ENCODE assay signal across 29 cellular contexts in the genomic region with DNA sequence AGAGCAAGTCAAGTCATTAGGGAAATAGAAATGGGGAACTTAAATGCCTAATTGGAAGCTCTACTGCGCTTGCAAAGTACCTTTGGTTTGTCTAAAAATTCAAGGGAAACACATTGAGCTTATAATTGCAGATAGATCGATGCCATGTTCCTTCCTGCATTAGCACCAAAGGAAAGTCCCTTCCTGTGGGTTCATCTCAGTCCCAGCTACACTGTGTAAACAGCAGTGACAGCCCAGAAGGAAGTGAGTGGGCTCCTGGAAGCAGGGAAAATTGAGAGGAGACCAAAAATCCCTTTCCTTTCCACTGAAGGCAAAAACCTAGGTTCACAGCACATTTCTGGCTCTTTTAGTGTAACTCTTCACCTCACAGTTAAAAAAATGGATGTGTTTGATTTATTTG.
"Had no signal": no experiment of that assay in that cellular context is flagged by ENCODE, and none has a peak within 500 bp of the region (broad histone marks: within the 10 kb centered on the region; RNA-seq: fewer than 3 reads in every experiment).

No MANE protein-coding gene starts in this region.

- H3K27ac ChIP-seq: neutrophil, parathyroid adenoma, psoas muscle, skin epidermis, spleen, thoracic aorta, thyroid gland, tibial nerve, upper lobe of left lung, vagina had no signal

- H2AFZ ChIP-seq: parathyroid adenoma had no signal

- H3K4me2 ChIP-seq: smooth muscle cell had no signal

- H3K27me3 ChIP-seq: neutrophil, thyroid gland, tibial nerve, upper lobe of left lung, vagina had no signal

- H3K9me3 ChIP-seq: neutrophil, psoas muscle, thoracic aorta, thyroid gland, tibial nerve, upper lobe of left lung, vagina had no signal

- DNase-seq: naive thymus-derived CD8-positive, alpha-beta T cell; nephron progenitor cell; nucleus accumbens; posterior cingulate gyrus; psoas muscle; right cardiac atrium; spleen; stimulated activated CD4-positive, alpha-beta T cell treated with anti-CD3 and anti-CD28 coated beads, Interleukin-12 subunit alpha, Interleukin-12 subunit beta, amount 100 ng/mL, for 4 hours; stimulated activated CD4-positive, alpha-beta T cell treated with anti-CD3 and anti-CD28 coated beads, Interleukin-1b, Interleukin-23, amount 100 ng/mL, for 48 hours; stimulated activated CD4-positive, alpha-beta T cell treated with anti-CD3 and anti-CD28 coated beads, Interleukin-4, amount 100 ng/mL, for 1 hour; stimulated activated CD4-positive, alpha-beta T cell treated with anti-CD3 and anti-CD28 coated beads, Interleukin-4, amount 100 ng/mL, for 4 hours; stimulated activated CD8-positive, alpha-beta memory T cell treated with anti-CD3 and anti-CD28 coated beads, Interleukin-4, amount 100 ng/mL, for 48 hours; stimulated activated naive CD4-positive, alpha-beta T cell; stimulated activated naive CD8-positive, alpha-beta T cell treated with anti-CD3 and anti-CD28 coated beads, Interleukin-15, amount 100 ng/mL, for 72 hours; stimulated activated naive CD8-positive, alpha-beta T cell treated with anti-CD3 and anti-CD28 coated beads, Interleukin-15, Interleukin-2, amounts not matched to agents 100 U/mL and 50 U/mL, for 24 hours; substantia nigra; thyroid gland; trophoblast cell; upper lobe of left lung had no signal

- H3K79me2 ChIP-seq: parathyroid adenoma had no signal

- H3K4me3 ChIP-seq: psoas muscle, skin epidermis, smooth muscle cell, spleen, thoracic aorta, thyroid gland, tibial nerve, upper lobe of left lung, vagina had no signal

- H3K4me1 ChIP-seq: parathyroid adenoma, spleen, thyroid gland had no signal

- ATAC-seq: naive thymus-derived CD8-positive, alpha-beta T cell; natural killer cell treated with Interleukin-12 subunit alpha and Interleukin-12 subunit beta and Interleukin-15 and Interleukin-18, amount 100 ng/mL, for 72 hours; psoas muscle; right cardiac atrium; sciatic nerve; stimulated activated memory B cell treated with anti-CD40 and anti-IgM and Interleukin-4, amounts not matched to agents 10 μg/mL and 1 μg/mL and 100 μg/mL, for 72 hours; stimulated activated naive CD8-positive, alpha-beta T cell treated with anti-CD3 and anti-CD28 coated beads, Interleukin-15, amount 100 ng/mL, for 72 hours; stimulated activated naive CD8-positive, alpha-beta T cell treated with anti-CD3 and anti-CD28 coated beads, Interleukin-15, Interleukin-2, amounts not matched to agents 100 U/mL and 50 U/mL, for 24 hours had no signal

- H3K9ac ChIP-seq: parathyroid adenoma had no signal

- H3K36me3 ChIP-seq: neutrophil, spleen, thoracic aorta, thyroid gland, tibial nerve, upper lobe of left lung, vagina had no signal
